Comparison of ENCODE assay signal across 32 cellular contexts in genomic region chrX:21960569-21960968, GRCh38. TPM values are rescaled to one million over a fixed set of nuclear protein-coding genes. Genes with fewer than 3 reads are reported as not detected.
DNase-seq lines count a peak whose midpoint lies in the region; ATAC-seq and TF ChIP-seq lines count a peak whose summit lies in the region.
"Had no signal": no experiment of that assay in that cellular context is flagged by ENCODE, and none has a peak within 500 bp of the region (broad histone marks: within the 10 kb centered on the region; RNA-seq: fewer than 3 reads in every experiment).

No MANE protein-coding gene starts in this region.

- H2BK5ac ChIP-seq in IMR-90 (ENCODE audit: low read depth, low read length, poor library complexity, severe bottlenecking): peak overlapping the region; percentile 29

- DNase-seq in activated CD4-positive, alpha-beta T cell treated with anti-CD3 and anti-CD28 coated beads, Interleukin-2, amount 10 ng/mL, durations not matched to agents 24 days and 14 days: no peak
- DNase-seq in activated CD4-positive, alpha-beta T cell treated with anti-CD3 and anti-CD28 coated beads, Interleukin-2, amount 50 U/mL, for 48 hours: no peak
- DNase-seq in IMR-90 (no peak), chondrocyte (ENCODE audit: low spot score) (no peak), nephron progenitor cell (no peak), foreskin keratinocyte (no peak)
- DNase-seq: activated CD4-positive, alpha-beta T cell treated with anti-CD3 and anti-CD28 coated beads for 48 hours; activated naive CD4-positive, alpha-beta T cell treated with Interleukin-2 at 50 U/mL for 16 hours; activated T-cell treated with anti-CD3 and anti-CD28 coated beads, Interleukin-2, amount 50 U/mL, for 4 hours; amniotic stem cell; brain microvascular endothelial cell; gastrocnemius medialis; hippocampal formation; left colon; naive thymus-derived CD4-positive, alpha-beta T cell; NCI-H146; NCI-H2107; NCI-H774; pancreas; stimulated activated CD4-positive, alpha-beta T cell treated with anti-CD3 and anti-CD28 coated beads, Interleukin-4, amount 100 ng/mL, for 24 hours; stimulated activated naive B cell treated with anti-CD40 and anti-IgM and Interleukin-4, amounts not matched to agents 10 μg/mL and 1 μg/mL and 100 μg/mL, for 72 hours had no signal

- TF ChIP-seq RAD21 in IMR-90 (IDR thresholded peaks at IDR 0.05; ENCODE audit: low read length): no peak

- ATAC-seq in IMR-90 (ENCODE audit: low read depth): no peak
- ATAC-seq in GM18861 (IDR thresholded peaks at IDR 0.05; ENCODE audit: unreplicated experiment): no peak
- ATAC-seq in GM18502 (IDR thresholded peaks at IDR 0.05; ENCODE audit: poor library complexity, unreplicated experiment): no peak
- no peak for ATAC-seq in foreskin keratinocyte
- ATAC-seq: activated T-cell treated with anti-CD3 and anti-CD28 coated beads, Interleukin-2, amount 50 U/mL, for 4 hours; gastrocnemius medialis; left colon; naive thymus-derived CD4-positive, alpha-beta T cell had no signal

- no peak overlapping the region for H3K4me3 Mint-ChIP-seq in activated CD4-positive, alpha-beta T cell treated with anti-CD3 and anti-CD28 coated beads, Interleukin-2, amount 10 ng/mL, durations not matched to agents 24 days and 14 days
- H3K4me3 Mint-ChIP-seq in chondrocyte (ENCODE audit: unreplicated experiment) (no peak overlapping the region), nephron progenitor cell (no peak overlapping the region)
- H3K4me3 Mint-ChIP-seq: activated T-cell treated with anti-CD3 and anti-CD28 coated beads, Interleukin-2, amount 50 U/mL, for 4 hours; T-helper 2 cell treated with Interferon-gamma antibody and Interleukin-4, amounts not matched to agents 5 μg/mL and 100 μg/mL, for 36 hours had no signal

- CTCF ChIA-PET in IMR-90 (lab: Yijun Ruan, JAX): interaction anchor here (2.1 kb wide), 1 partner anchor 25 kb away, joined by 6 read pairs; no protein-coding TSS in a partner anchor

- peaks cover 17% of the 10 kb centered on the region for H3K36me3 Mint-ChIP-seq in activated CD4-positive, alpha-beta T cell treated with anti-CD3 and anti-CD28 coated beads, Interleukin-2, amount 10 ng/mL, durations not matched to agents 24 days and 14 days (ENCODE audit: low read depth)
- H3K36me3 Mint-ChIP-seq in chondrocyte (ENCODE audit: low read depth): no peaks in the 10 kb centered on the region
- peaks cover 69% of the 10 kb centered on the region for H3K36me3 Mint-ChIP-seq in nephron progenitor cell (ENCODE audit: low read depth)

- dilution Hi-C loops in IMR-90 (cut with HindIII; ENCODE audit: low sequenced_read_pairs, unreplicated experiment): no loop called here

- no peak overlapping the region for H2BK15ac ChIP-seq in IMR-90 (ENCODE audit: low read depth, low read length)

- no CpG with 5 or more reads among the region's 3 CpGs for WGBS in IMR-90 (ENCODE audit: extremely low coverage in 2 of 2, insufficient read length in 1 of 2), 2 experiments

- H4K8ac ChIP-seq in IMR-90 (ENCODE audit: low read depth in 2 of 2, low read length in 2 of 2): no peak overlapping the region

- TF ChIP-seq CTCF in IMR-90 (conservative IDR thresholded peaks at IDR 0.05; ENCODE audit: low read depth, low read length) (no peak), chondrocyte (IDR thresholded peaks at IDR 0.05) (no peak), nephron progenitor cell (IDR thresholded peaks at IDR 0.05) (no peak), foreskin keratinocyte (conservative IDR thresholded peaks at IDR 0.05) (no peak)

- H3K79me1 ChIP-seq in IMR-90 (ENCODE audit: low read depth in 1 of 2, low read length in 2 of 2): peaks cover 0 to 16% of the 10 kb centered on the region in 2 experiments; a peak in 2 of 4 replicates

- peaks cover 93% of the 10 kb centered on the region for H4K20me1 ChIP-seq in IMR-90 (ENCODE audit: insufficient read depth, low read length)

- no peak overlapping the region for H3K56ac ChIP-seq in IMR-90 (ENCODE audit: extremely low read depth, insufficient read depth, low read length)

- no peak for TF ChIP-seq POLR2A in IMR-90 (IDR thresholded peaks at IDR 0.05; ENCODE audit: low read depth, low read length)

- no peak overlapping the region for H3K4me3 ChIP-seq in IMR-90 (ENCODE audit: insufficient read depth, low read depth, low read length)
- H3K4me3 ChIP-seq: esophagus muscularis mucosa, gastrocnemius medialis, HAP-1, pancreas, thoracic aorta had no signal

- H3K14ac ChIP-seq in IMR-90 (replicated peaks; ENCODE audit: low read depth, low read length): no peak overlapping the region

- BruUV-seq in IMR-90 (replicated peaks; lab: Mats Ljungman, UMichigan): no TSS peak

- no peak overlapping the region for H2BK20ac ChIP-seq in IMR-90 (ENCODE audit: low read depth, low read length)

- H3K27ac Mint-ChIP-seq in activated CD4-positive, alpha-beta T cell treated with anti-CD3 and anti-CD28 coated beads, Interleukin-2, amount 10 ng/mL, durations not matched to agents 24 days and 14 days: peak overlapping the region; percentile 8
- H3K27ac Mint-ChIP-seq in chondrocyte (ENCODE audit: unreplicated experiment): peak overlapping the region; percentile 79
- H3K27ac Mint-ChIP-seq in nephron progenitor cell: peak overlapping the region; percentile 76
- H3K27ac Mint-ChIP-seq: T-helper 2 cell treated with Interferon-gamma antibody and Interleukin-4, amounts not matched to agents 5 μg/mL and 100 μg/mL, for 36 hours had no signal

- peaks cover 21% of the 10 kb centered on the region for H3K9me1 ChIP-seq in IMR-90 (ENCODE audit: insufficient read depth, low read length)

- H3K27me3 Mint-ChIP-seq in activated CD4-positive, alpha-beta T cell treated with anti-CD3 and anti-CD28 coated beads, Interleukin-2, amount 10 ng/mL, durations not matched to agents 24 days and 14 days: no peaks in the 10 kb centered on the region
- H3K27me3 Mint-ChIP-seq in chondrocyte (ENCODE audit: low read depth) (no peaks in the 10 kb centered on the region), nephron progenitor cell (ENCODE audit: low read depth, poor library complexity) (peaks cover 9% of the 10 kb centered on the region)
- H3K27me3 Mint-ChIP-seq: naive thymus-derived CD4-positive, alpha-beta T cell had no signal

- H4K5ac ChIP-seq in IMR-90 (ENCODE audit: low read depth, low read length): no peak overlapping the region

- in situ Hi-C loops in IMR-90 (cut with MboI; ENCODE audit: low sequenced_read_pairs): no loop called here

- H2AK9ac ChIP-seq in IMR-90 (replicated peaks; ENCODE audit: low read depth, low read length, poor library complexity): no peak overlapping the region

- H3K9ac ChIP-seq in IMR-90 (ENCODE audit: low read depth, low read length): no peak overlapping the region
- H3K9ac ChIP-seq: KMS-11 had no signal

- POLR2A ChIA-PET in IMR-90 (lab: Charles Lee; ENCODE audit: unreplicated experiment): no interaction called here

- intact Hi-C loops in activated CD4-positive, alpha-beta T cell treated with anti-CD3 and anti-CD28 coated beads, Interleukin-2, amount 10 ng/mL, durations not matched to agents 24 days and 14 days (cut with micrococcal nuclease): no loop called here
- intact Hi-C loops in IMR-90 (cut with micrococcal nuclease): no loop called here

- H3K23ac ChIP-seq in IMR-90 (ENCODE audit: low read depth, low read length): no peak overlapping the region

- H2AFZ ChIP-seq in IMR-90 (replicated peaks; ENCODE audit: low read length, poor library complexity): no peak overlapping the region

- H3K36me3 ChIP-seq in IMR-90 (ENCODE audit: control insufficient read depth, insufficient read depth, low read length): peaks cover 5% of the 10 kb centered on the region; the same call in 1 of the 2 replicates
- H3K36me3 ChIP-seq: brain microvascular endothelial cell, esophagus muscularis mucosa, gastrocnemius medialis, pancreas, thoracic aorta had no signal

- H3K4ac ChIP-seq in IMR-90 (ENCODE audit: low read depth, low read length): no peak overlapping the region

- no peak overlapping the region for H3K18ac ChIP-seq in IMR-90 (ENCODE audit: low read depth, low read length)

- peak overlapping the region; percentile 42; the same call in 1 of the 2 replicates for H3K4me2 ChIP-seq in IMR-90 (ENCODE audit: low read depth, low read length)
- H3K4me2 ChIP-seq: KMS-11 had no signal

- no peak overlapping the region for H4K91ac ChIP-seq in IMR-90 (ENCODE audit: insufficient read depth, low read depth, low read length)

- H3K27me3 ChIP-seq in IMR-90 (ENCODE audit: control insufficient read depth, insufficient read depth, low read length) (no peaks in the 10 kb centered on the region; the same call in 1 of the 2 replicates), foreskin keratinocyte (no peaks in the 10 kb centered on the region)
- H3K27me3 ChIP-seq: brain microvascular endothelial cell, esophagus muscularis mucosa, gastrocnemius medialis, pancreas had no signal

- no peaks in the 10 kb centered on the region for H3K9me3 Mint-ChIP-seq in activated CD4-positive, alpha-beta T cell treated with anti-CD3 and anti-CD28 coated beads, Interleukin-2, amount 10 ng/mL, durations not matched to agents 24 days and 14 days
- H3K9me3 Mint-ChIP-seq in chondrocyte (ENCODE audit: low read depth) (no peaks in the 10 kb centered on the region), nephron progenitor cell (peaks cover 22% of the 10 kb centered on the region)
- H3K9me3 Mint-ChIP-seq: activated T-cell treated with anti-CD3 and anti-CD28 coated beads, Interleukin-2, amount 50 U/mL, for 4 hours; naive thymus-derived CD4-positive, alpha-beta T cell; stimulated activated naive B cell treated with anti-CD40 and anti-IgM and Interleukin-4, amounts not matched to agents 10 μg/mL and 1 μg/mL and 100 μg/mL, for 72 hours; T-helper 2 cell treated with Interferon-gamma antibody and Interleukin-4, amounts not matched to agents 5 μg/mL and 100 μg/mL, for 36 hours had no signal

- H2AK5ac ChIP-seq in IMR-90 (ENCODE audit: low read depth, low read length): no peak overlapping the region

- H3K4me1 ChIP-seq in IMR-90 (ENCODE audit: control insufficient read depth, insufficient read depth, low read length): peaks cover 20% of the 10 kb centered on the region
- no peaks in the 10 kb centered on the region for H3K4me1 ChIP-seq in foreskin keratinocyte

- H2BK120ac ChIP-seq in IMR-90 (ENCODE audit: low read depth, low read length): no peak overlapping the region

- H3K27ac ChIP-seq in IMR-90 (ENCODE audit: insufficient read depth, low read length): no peak overlapping the region
- no peak overlapping the region for H3K27ac ChIP-seq in foreskin keratinocyte
- H3K27ac ChIP-seq: 22Rv1, brain microvascular endothelial cell, C4-2B, esophagus muscularis mucosa, gastrocnemius medialis, KMS-11, pancreas, RWPE1, VCaP had no signal

- no peaks in the 10 kb centered on the region for H3K9me3 ChIP-seq in IMR-90 (ENCODE audit: control insufficient read depth, insufficient read depth, low read length)
- H3K9me3 ChIP-seq: esophagus muscularis mucosa, gastrocnemius medialis, HAP-1, pancreas, thoracic aorta had no signal

- peaks cover 41% of the 10 kb centered on the region for H3K4me1 Mint-ChIP-seq in activated CD4-positive, alpha-beta T cell treated with anti-CD3 and anti-CD28 coated beads, Interleukin-2, amount 10 ng/mL, durations not matched to agents 24 days and 14 days
- H3K4me1 Mint-ChIP-seq in chondrocyte (ENCODE audit: low read depth): peaks cover 62% of the 10 kb centered on the region
- H3K4me1 Mint-ChIP-seq in nephron progenitor cell: peaks cover 43% of the 10 kb centered on the region

RNA-seq across cellular contexts. Expression of gene SMS, which starts 20.1 kb away (rescaled TPM):
- 161 and 162 TPM in 2 replicates for total RNA-seq in activated CD4-positive, alpha-beta T cell treated with anti-CD3 and anti-CD28 coated beads, Interleukin-2, amount 10 ng/mL, durations not matched to agents 24 days and 14 days
- total RNA-seq in IMR-90 (2012; rRNA removed) (230 and 439 TPM in 2 replicates), chondrocyte (73.0 to 131 TPM (median 129 TPM) in 3 replicates), foreskin keratinocyte (170 and 201 TPM in 2 replicates)
- polyA plus RNA-seq in IMR-90 (2012; rRNA removed) (166 and 176 TPM in 2 replicates), foreskin keratinocyte (125 and 160 TPM in 2 replicates)
- 56.3 and 74.3 TPM in 2 replicates for polyA plus RNA-seq in IMR-90 (2012; cell fraction: cytosol; rRNA removed)
- 27.7 and 59.3 TPM in 2 replicates for polyA plus RNA-seq in IMR-90 (2012; cell fraction: nucleus; rRNA removed; ENCODE audit: low replicate concordance)

Comparison
In these comparisons a context has a peak if more than half of its experiments do, and no peak if none do; other contexts are left out.
1. H3K27ac Mint-ChIP-seq: peak in every context shown above with its lines; median percentile 79 in chondrocyte; 76 in nephron progenitor cell; 8 in activated CD4-positive, alpha-beta T cell treated with anti-CD3 and anti-CD28 coated beads, Interleukin-2, amount 10 ng/mL, durations not matched to agents 24 days and 14 days.